12 cellular contexts compared by ENCODE assay signal in the genomic region with DNA sequence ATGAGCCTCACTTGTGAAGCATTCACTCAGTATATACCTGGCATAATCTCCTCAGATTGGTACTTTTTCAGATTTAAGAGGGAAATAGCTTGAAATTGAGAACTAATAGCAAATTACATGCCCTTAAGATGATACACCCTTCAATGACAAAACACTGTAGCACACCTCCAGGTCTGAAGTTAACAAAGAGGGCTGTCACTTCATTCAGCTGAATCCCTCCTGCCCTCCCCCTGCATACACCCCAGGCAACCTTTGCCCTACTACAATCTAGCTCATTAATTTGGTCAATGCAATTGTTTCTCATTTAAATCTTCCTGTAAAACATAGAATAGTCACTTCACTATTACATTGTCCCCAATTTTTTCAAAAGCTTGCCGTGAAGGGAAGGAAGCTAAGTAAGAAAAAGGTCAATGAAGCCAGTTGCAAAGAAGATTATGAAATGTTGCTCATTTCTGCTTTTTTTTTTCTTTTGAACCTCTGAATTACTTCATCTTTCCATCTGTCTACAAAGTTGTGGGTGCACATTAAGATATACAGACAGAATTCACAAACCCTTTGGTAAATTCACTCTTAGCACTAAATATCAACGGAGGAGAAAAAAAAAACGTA.
DNase-seq lines count a peak whose midpoint lies in the region; ATAC-seq lines count a peak whose summit lies in the region.
"Had no signal": no experiment of that assay in that cellular context is flagged by ENCODE, and none has a peak within 500 bp of the region (broad histone marks: within the 10 kb centered on the region; RNA-seq: fewer than 3 reads in every experiment).

No MANE protein-coding gene starts in this region.

- peaks cover 8% of the 10 kb centered on the region for H3K9me3 Mint-ChIP-seq in activated CD4-positive, alpha-beta T cell treated with anti-CD3 and anti-CD28 coated beads, Interleukin-2, amount 10 ng/mL, durations not matched to agents 24 days and 14 days
- no peaks in the 10 kb centered on the region for H3K9me3 Mint-ChIP-seq in activated naive CD8-positive, alpha-beta T cell (ENCODE audit: low read depth)

- DNase-seq in activated CD4-positive, alpha-beta T cell treated with anti-CD3 and anti-CD28 coated beads, Interleukin-2, amount 10 ng/mL, durations not matched to agents 24 days and 14 days, result no peak
- DNase-seq in activated CD4-positive, alpha-beta T cell treated with anti-CD3 and anti-CD28 coated beads for 48 hours, result no peak
- DNase-seq in NOMO-1 treated with dmso at 0.1 percent for 144 hours (lab: John Stamatoyannopoulos, UW; ENCODE audit: unreplicated experiment), result peak; percentile 91
- no peak for DNase-seq in DMS79 (lab: John Stamatoyannopoulos, UW)
- no peak for DNase-seq in OCI-M2 (lab: John Stamatoyannopoulos, UW; ENCODE audit: unreplicated experiment)
- DNase-seq: activated gamma-delta T cell treated with Interleukin-2 at 50 U/mL for 16 hours, left lung, NCI-H187, stomach had no signal

- intact Hi-C loops in activated CD4-positive, alpha-beta T cell treated with anti-CD3 and anti-CD28 coated beads, Interleukin-2, amount 10 ng/mL, durations not matched to agents 24 days and 14 days (cut with micrococcal nuclease), result loop anchor here (1.0 to 5.0 kb wide), 15 partner anchors 17 to 438 kb away; a partner anchor contains a TSS

- H3K9me3 ChIP-seq in skeletal muscle satellite cell (replicated peaks; ENCODE audit: low read length), result no peaks in the 10 kb centered on the region
- H3K9me3 ChIP-seq: left lung, stomach had no signal

- H3K27ac Mint-ChIP-seq in activated CD4-positive, alpha-beta T cell treated with anti-CD3 and anti-CD28 coated beads, Interleukin-2, amount 10 ng/mL, durations not matched to agents 24 days and 14 days, result peak overlapping the region; percentile 86
- peak overlapping the region; percentile 93 for H3K27ac Mint-ChIP-seq in activated naive CD8-positive, alpha-beta T cell

- H3K4me1 ChIP-seq in skeletal muscle satellite cell (ENCODE audit: control insufficient read depth, insufficient read depth, low read length), result peaks cover 51% of the 10 kb centered on the region

- no peaks in the 10 kb centered on the region for H3K36me3 ChIP-seq in skeletal muscle satellite cell (ENCODE audit: insufficient read depth, low read length)
- H3K36me3 ChIP-seq: left lung, stomach had no signal

- peak overlapping the region; percentile 5 for H3K9ac ChIP-seq in skeletal muscle satellite cell (ENCODE audit: low read depth, low read length)

- ATAC-seq in GM19467 (IDR thresholded peaks at IDR 0.05; ENCODE audit: unreplicated experiment), result no peak

- H3K27me3 Mint-ChIP-seq in activated CD4-positive, alpha-beta T cell treated with anti-CD3 and anti-CD28 coated beads, Interleukin-2, amount 10 ng/mL, durations not matched to agents 24 days and 14 days, result no peaks in the 10 kb centered on the region
- H3K27me3 Mint-ChIP-seq in activated naive CD8-positive, alpha-beta T cell, result no peaks in the 10 kb centered on the region

- H3K27me3 ChIP-seq in skeletal muscle satellite cell (ENCODE audit: control insufficient read depth, insufficient read depth, low read length), result no peaks in the 10 kb centered on the region
- H3K27me3 ChIP-seq: left lung, stomach had no signal

- H3K36me3 Mint-ChIP-seq in activated CD4-positive, alpha-beta T cell treated with anti-CD3 and anti-CD28 coated beads, Interleukin-2, amount 10 ng/mL, durations not matched to agents 24 days and 14 days (ENCODE audit: low read depth), result peaks cover 5% of the 10 kb centered on the region
- H3K36me3 Mint-ChIP-seq in activated naive CD8-positive, alpha-beta T cell, result peaks cover 5% of the 10 kb centered on the region

- peaks cover 74% of the 10 kb centered on the region for H3K4me1 Mint-ChIP-seq in activated CD4-positive, alpha-beta T cell treated with anti-CD3 and anti-CD28 coated beads, Interleukin-2, amount 10 ng/mL, durations not matched to agents 24 days and 14 days
- H3K4me1 Mint-ChIP-seq in activated naive CD8-positive, alpha-beta T cell (ENCODE audit: low read depth), result peaks cover 80% of the 10 kb centered on the region

- no peak overlapping the region for H3K4me3 ChIP-seq in skeletal muscle satellite cell (ENCODE audit: low read length)
- H3K4me3 ChIP-seq: left lung, stomach had no signal

- no peak overlapping the region for H3K4me2 ChIP-seq in skeletal muscle satellite cell (ENCODE audit: low read length)

- H3K4me3 Mint-ChIP-seq in activated CD4-positive, alpha-beta T cell treated with anti-CD3 and anti-CD28 coated beads, Interleukin-2, amount 10 ng/mL, durations not matched to agents 24 days and 14 days, result peak overlapping the region; percentile 63
- H3K4me3 Mint-ChIP-seq in activated naive CD8-positive, alpha-beta T cell, result peak overlapping the region; percentile 59
